In the genomic region with DNA sequence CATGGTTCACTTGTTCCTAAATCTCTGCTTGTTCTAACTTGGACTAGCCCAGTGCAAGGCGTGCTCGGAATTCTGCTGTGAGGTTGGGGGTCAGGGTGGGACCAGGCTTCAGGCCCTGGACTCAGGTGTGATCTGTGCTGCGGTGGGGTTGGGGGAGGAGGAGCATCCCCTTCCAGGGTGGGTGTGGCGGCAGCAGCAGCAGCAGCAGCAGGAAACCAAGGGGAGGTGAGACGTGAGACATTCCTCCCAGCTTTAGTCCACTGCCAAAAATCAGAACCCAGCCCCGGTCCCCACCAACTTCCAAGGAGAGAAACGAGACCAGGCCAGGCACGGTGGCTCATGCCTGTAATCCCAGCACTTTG, we compare ENCODE assay signal across 11 cellular contexts. TPM values are rescaled to one million over a fixed set of nuclear protein-coding genes. Genes with fewer than 3 reads are reported as not detected.
DNase-seq lines count a peak whose midpoint lies in the region; TF ChIP-seq lines count a peak whose summit lies in the region.
"Had no signal": no experiment of that assay in that cellular context is flagged by ENCODE, and none has a peak within 500 bp of the region (broad histone marks: within the 10 kb centered on the region; RNA-seq: fewer than 3 reads in every experiment).

No MANE protein-coding gene starts in this region.

- H3K27me3 ChIP-seq in Karpas-422 (ENCODE audit: low read length) (no peaks in the 10 kb centered on the region), mucosa of rectum (ENCODE audit: control insufficient read depth in 2 of 2, insufficient read depth in 2 of 2, low read length in 2 of 2) (no peaks in the 10 kb centered on the region), tibial artery (no peaks in the 10 kb centered on the region)

- intact Hi-C loops in tibial artery (cut with DNase I; ENCODE audit: low total_unique reads) = no loop called here

- H3K9me3 ChIP-seq in Karpas-422 (ENCODE audit: low read length) = no peaks in the 10 kb centered on the region
- no peaks in the 10 kb centered on the region for H3K9me3 ChIP-seq in mucosa of rectum (ENCODE audit: control insufficient read depth in 2 of 2, low read length in 2 of 2)
- no peaks in the 10 kb centered on the region for H3K9me3 ChIP-seq in tibial artery

- H3K36me3 ChIP-seq in Karpas-422 (ENCODE audit: insufficient read depth, low read length) (no peaks in the 10 kb centered on the region), mucosa of rectum (ENCODE audit: control insufficient read depth in 2 of 2, insufficient read depth in 2 of 2, low read length in 2 of 2) (no peaks in the 10 kb centered on the region), tibial artery (peaks cover 11 to 31% (median 16%) of the 10 kb centered on the region in 3 donors)

- H3K4me2 ChIP-seq in Karpas-422 (ENCODE audit: low read depth, low read length, poor library complexity, severe bottlenecking) = no peak overlapping the region

- H2AFZ ChIP-seq in Karpas-422 (ENCODE audit: low read length) = no peak overlapping the region

- H3K4me3 ChIP-seq in Karpas-422 (ENCODE audit: low read length) = no peak overlapping the region
- peak overlapping the region; percentile 27 for H3K4me3 ChIP-seq in coronary artery
- no peak overlapping the region for H3K4me3 ChIP-seq in mucosa of rectum (ENCODE audit: low read length in 2 of 2)
- no peak overlapping the region for H3K4me3 ChIP-seq in tibial artery

- DNase-seq in Karpas-422 (peak; percentile 14), coronary artery (ENCODE audit: low spot score) (no peak), tibial artery (peak in 1 of 2 donors; percentile 68), germinal center (ENCODE audit: low spot score) (no peak), NCI-H82 (lab: John Stamatoyannopoulos, UW) (no peak), NCI-H748 treated with DMSO at 0.1 percent for 48 hours (lab: John Stamatoyannopoulos, UW) (no peak)
- DNase-seq in activated CD4-positive, alpha-beta T cell treated with anti-CD3 and anti-CD28 coated beads, Interleukin-2, amount 50 U/mL, for 4 hours = no peak

- H3K4me1 ChIP-seq in Karpas-422 (ENCODE audit: low read length) (peaks cover 18% of the 10 kb centered on the region), mucosa of rectum (ENCODE audit: control insufficient read depth in 2 of 2, insufficient read depth in 2 of 2, low read length in 2 of 2) (peaks cover 22 to 24% of the 10 kb centered on the region in 2 donors), tibial artery (peaks cover 0 to 83% (median 59%) of the 10 kb centered on the region in 4 donors)

- no peaks in the 10 kb centered on the region for H3K79me2 ChIP-seq in Karpas-422 (ENCODE audit: low read length)

- H3K9ac ChIP-seq in Karpas-422 (ENCODE audit: low read length) = no peak overlapping the region
- H3K9ac ChIP-seq in mucosa of rectum (ENCODE audit: low read depth in 1 of 2, low read length in 2 of 2) = peak overlapping the region in 1 of 2 donors; percentile 33

- no peaks in the 10 kb centered on the region for H3K9me2 ChIP-seq in Karpas-422 (replicated peaks; ENCODE audit: insufficient read depth, low read length)

- TF ChIP-seq CTCF in coronary artery (IDR thresholded peaks at IDR 0.05) (no peak), tibial artery (IDR thresholded peaks at IDR 0.05) (no peak)

- H3K27ac ChIP-seq in Karpas-422 (ENCODE audit: low read length) (no peak overlapping the region), coronary artery (peak overlapping the region; percentile 65 to 99), mucosa of rectum (ENCODE audit: low read depth in 2 of 2, low read length in 2 of 2) (peak overlapping the region; percentile 70 to 79), tibial artery (peak overlapping the region; percentile 89 to 93)

- H4K20me1 ChIP-seq in Karpas-422 (ENCODE audit: insufficient read depth, low read depth, low read length) = no peaks in the 10 kb centered on the region

RNA-seq across cellular contexts. Expression of gene A4GALT, which starts 31.8 kb away (rescaled TPM):
- not detected in 2 replicates for total RNA-seq in Karpas-422 (2014; rRNA removed; shearing (Covaris generic); ENCODE audit: low replicate concordance)
- total RNA-seq: activated T-helper 2 cell treated with anti-CD3 and anti-CD28 coated beads, Interferon-gamma antibody, Interleukin-2, Interleukin-4, amounts not matched to agents 10 μg/mL and 5 μg/mL and 100 μg/mL, durations not matched to agents 14 hours and 24 hours and 36 hours had no signal

RNA-seq across cellular contexts. Expression of gene CYB5R3, which starts 39.7 kb away (rescaled TPM):
- 27.5 and 30.1 TPM in 2 replicates for total RNA-seq in Karpas-422 (2014; rRNA removed; shearing (Covaris generic); ENCODE audit: low replicate concordance)

RNA-seq across cellular contexts. Expression of gene ATP5MGL, which starts 48.5 kb away (rescaled TPM):
- not detected in 2 replicates for total RNA-seq in Karpas-422 (2014; rRNA removed; shearing (Covaris generic); ENCODE audit: low replicate concordance)
- total RNA-seq: epithelial cell of proximal tubule, G401 had no signal
